In genomic region chr9:119959846-119960545, GRCh38 we compare ENCODE assay signal across 15 cellular contexts.
"Had no signal": no experiment of that assay in that cellular context is flagged by ENCODE, and none has a peak within 500 bp of the region (broad histone marks: within the 10 kb centered on the region; RNA-seq: fewer than 3 reads in every experiment).

No MANE protein-coding gene starts in this region.

- H3K36me3 ChIP-seq: prostate gland, sigmoid colon had no signal

- H3K9me3 ChIP-seq: prostate gland, sigmoid colon had no signal

- H3K27me3 ChIP-seq: sigmoid colon had no signal

- H3K27ac ChIP-seq: foreskin keratinocyte, prostate gland, sigmoid colon had no signal

- H3K4me3 ChIP-seq: prostate gland, sigmoid colon had no signal

- DNase-seq: activated CD4-positive, alpha-beta memory T cell treated with anti-CD3 and anti-CD28 coated beads for 36 hours; activated gamma-delta T cell treated with Interleukin-2 at 50 U/mL for 16 hours; activated naive CD8-positive, alpha-beta T cell treated with anti-CD3 and anti-CD28 coated beads, Interleukin-2, amount 10 ng/mL, durations not matched to agents 7 days and 5 days; activated T-cell treated with anti-CD3 and anti-CD28 coated beads, Interleukin-2, amount 50 U/mL, for 72 hours; aorta; endodermal cell; erythroblast; foreskin keratinocyte; nucleus accumbens; sigmoid colon; stimulated activated CD4-positive, alpha-beta T cell treated with anti-CD3 and anti-CD28 coated beads, Interleukin-2, amount 100 ng/mL, for 48 hours; stimulated activated CD8-positive, alpha-beta memory T cell treated with anti-CD3 and anti-CD28 coated beads, Interleukin-4, amount 100 ng/mL, for 48 hours; stimulated activated naive CD8-positive, alpha-beta T cell treated with anti-CD3 and anti-CD28 coated beads, Interleukin-15, Interleukin-2, amounts not matched to agents 100 U/mL and 50 U/mL, for 24 hours; T-helper 9 cell had no signal
